ENCODE assay signal across 8 cellular contexts in the genomic region with DNA sequence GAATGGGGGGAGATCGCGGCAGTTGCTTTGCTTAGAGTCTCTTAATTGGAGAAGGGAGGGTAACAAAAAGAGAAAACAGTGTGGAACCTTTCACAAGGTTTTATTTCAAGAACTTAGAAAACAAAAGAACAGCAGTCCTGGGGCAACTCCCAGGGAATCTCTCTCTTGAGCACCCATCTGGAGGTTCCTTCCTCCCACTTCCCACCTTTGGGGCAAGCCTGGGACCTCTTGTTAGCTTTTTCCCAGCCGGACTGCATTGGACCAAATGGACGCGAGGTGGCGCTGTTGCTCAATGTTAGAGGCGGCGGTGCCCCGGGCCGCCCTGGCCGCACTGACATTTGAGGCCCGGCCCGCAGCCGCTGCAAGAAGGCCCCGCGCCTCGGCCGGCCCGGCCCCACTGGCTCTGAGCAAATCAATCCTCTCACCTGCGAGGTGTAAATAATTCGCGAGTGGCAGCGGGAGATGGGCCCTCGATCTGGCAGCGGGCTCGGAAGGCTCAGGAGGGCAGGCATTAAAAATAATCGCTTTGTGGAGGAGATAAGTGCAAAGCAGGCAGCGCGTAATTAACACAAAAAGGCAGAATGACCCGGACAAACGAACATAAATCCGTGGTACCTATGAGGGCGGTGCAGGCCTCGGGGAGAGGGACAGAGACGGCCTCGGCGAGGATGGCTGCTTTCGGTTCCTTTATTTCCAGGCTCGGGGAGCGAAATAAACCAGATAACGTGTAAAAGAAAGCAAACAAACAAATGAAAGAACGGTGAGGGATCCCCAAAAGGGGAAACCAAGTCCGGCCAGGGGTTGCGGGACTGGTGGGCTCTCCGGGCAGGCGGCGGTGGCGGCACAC. TPM values are rescaled to one million over a fixed set of nuclear protein-coding genes. Genes with fewer than 3 reads are reported as not detected.
DNase-seq lines count a peak whose midpoint lies in the region; ATAC-seq lines count a peak whose summit lies in the region.

No MANE protein-coding gene starts in this region.

- no peaks in the 10 kb centered on the region for H3K9me3 Mint-ChIP-seq in activated CD4-positive, alpha-beta memory T cell treated with anti-CD3 and anti-CD28 coated beads for 36 hours
- H3K9me3 Mint-ChIP-seq in memory B cell: no peaks in the 10 kb centered on the region

- peak overlapping the region; percentile 1; the same call in 1 of the 2 replicates for H3K4me3 ChIP-seq in GM08714 (ENCODE audit: low read length)

- H3K4me1 Mint-ChIP-seq in activated CD4-positive, alpha-beta memory T cell treated with anti-CD3 and anti-CD28 coated beads for 36 hours (ENCODE audit: low read depth): peaks cover 22% of the 10 kb centered on the region
- peaks cover 14% of the 10 kb centered on the region for H3K4me1 Mint-ChIP-seq in memory B cell

- no peak overlapping the region for H3K27ac Mint-ChIP-seq in activated CD4-positive, alpha-beta memory T cell treated with anti-CD3 and anti-CD28 coated beads for 36 hours
- peak overlapping the region; percentile 65 for H3K27ac Mint-ChIP-seq in memory B cell

- DNase-seq in NCI-H345 (lab: John Stamatoyannopoulos, UW): peak; percentile 72
- peak; percentile 89 for DNase-seq in activated CD4-positive, alpha-beta memory T cell treated with anti-CD3 and anti-CD28 coated beads for 36 hours
- peak; percentile 43 to 75 for DNase-seq in dermis microvascular lymphatic vessel endothelial cell (ENCODE audit: low read depth in 2 of 2)
- DNase-seq in memory B cell (ENCODE audit: low spot score in 2 of 2): peak; percentile 85 to 94
- DNase-seq in stimulated activated CD4-positive, alpha-beta T cell treated with anti-CD3 and anti-CD28 coated beads, TNF-alpha, amount 100 ng/mL, for 48 hours (ENCODE audit: low read depth in 3 of 3): peak; percentile 66 to 84 (median 77)

- CTCF ChIA-PET in activated CD4-positive, alpha-beta memory T cell treated with anti-CD3 and anti-CD28 coated beads for 36 hours (lab: Charles Lee): interaction anchor here (0.6 to 9.3 kb wide), 25 partner anchors 9 to 209 kb away, joined by 3 to 127 read pairs (median 5); partner anchors contain the start of genes HOXC10, HOXC13, HOXC5 and HOXC6

- H3K27me3 Mint-ChIP-seq in activated CD4-positive, alpha-beta memory T cell treated with anti-CD3 and anti-CD28 coated beads for 36 hours: peaks cover 91% of the 10 kb centered on the region
- peaks cover 45% of the 10 kb centered on the region for H3K27me3 Mint-ChIP-seq in memory B cell

- H3K4me3 Mint-ChIP-seq in activated CD4-positive, alpha-beta memory T cell treated with anti-CD3 and anti-CD28 coated beads for 36 hours: peak overlapping the region; percentile 68
- H3K4me3 Mint-ChIP-seq in memory B cell: peak overlapping the region; percentile 81

- no peaks in the 10 kb centered on the region for H3K36me3 Mint-ChIP-seq in activated CD4-positive, alpha-beta memory T cell treated with anti-CD3 and anti-CD28 coated beads for 36 hours
- no peaks in the 10 kb centered on the region for H3K36me3 Mint-ChIP-seq in memory B cell

- intact Hi-C loops in activated CD4-positive, alpha-beta memory T cell treated with anti-CD3 and anti-CD28 coated beads for 36 hours (cut with micrococcal nuclease): loop anchor here (1.0 to 10.0 kb wide), 4 partner anchors 27 to 359 kb away; partner anchors contain the start of genes GPR84 and HOXC5

- POLR2A ChIA-PET in activated CD4-positive, alpha-beta memory T cell treated with anti-CD3 and anti-CD28 coated beads for 36 hours (lab: Charles Lee): interaction anchor here (1.0 kb wide), 1 partner anchor 11 kb away, joined by 3 read pairs; no protein-coding TSS in a partner anchor

- peak; percentile 82 for ATAC-seq in HG02759 (IDR thresholded peaks at IDR 0.05; ENCODE audit: unreplicated experiment)
- ATAC-seq in memory B cell (ENCODE audit: low read depth): peak; percentile 81
- no peak for ATAC-seq in HG02884 (IDR thresholded peaks at IDR 0.05; ENCODE audit: unreplicated experiment)

RNA-seq across cellular contexts. Expression of gene HOXC8, which starts 2.7 kb away (rescaled TPM):
- total RNA-seq in activated CD4-positive, alpha-beta memory T cell treated with anti-CD3 and anti-CD28 coated beads for 36 hours: not detected
- not detected in 2 replicates for total RNA-seq in dermis microvascular lymphatic vessel endothelial cell

RNA-seq across cellular contexts. Expression of gene HOXC9, which starts 6.1 kb away (rescaled TPM):
- not detected for total RNA-seq in activated CD4-positive, alpha-beta memory T cell treated with anti-CD3 and anti-CD28 coated beads for 36 hours
- 0.13 and 1.3 TPM in 2 replicates for total RNA-seq in dermis microvascular lymphatic vessel endothelial cell

RNA-seq across cellular contexts. Expression of gene HOXC10, which starts 21.1 kb away (rescaled TPM):
- not detected for total RNA-seq in activated CD4-positive, alpha-beta memory T cell treated with anti-CD3 and anti-CD28 coated beads for 36 hours
- not detected in 2 replicates for total RNA-seq in dermis microvascular lymphatic vessel endothelial cell

RNA-seq across cellular contexts. Expression of gene HOXC6, which starts 22.2 kb away (rescaled TPM):
- not detected for total RNA-seq in activated CD4-positive, alpha-beta memory T cell treated with anti-CD3 and anti-CD28 coated beads for 36 hours
- 0.13 TPM in 1 of 2 replicates, not detected in the other for total RNA-seq in dermis microvascular lymphatic vessel endothelial cell

RNA-seq across cellular contexts. Expression of gene HOXC5, which starts 26.8 kb away (rescaled TPM):
- total RNA-seq in activated CD4-positive, alpha-beta memory T cell treated with anti-CD3 and anti-CD28 coated beads for 36 hours: not detected
- total RNA-seq in dermis microvascular lymphatic vessel endothelial cell: not detected in 2 replicates
